ENCODE assay signal across 21 cellular contexts in the genomic region with DNA sequence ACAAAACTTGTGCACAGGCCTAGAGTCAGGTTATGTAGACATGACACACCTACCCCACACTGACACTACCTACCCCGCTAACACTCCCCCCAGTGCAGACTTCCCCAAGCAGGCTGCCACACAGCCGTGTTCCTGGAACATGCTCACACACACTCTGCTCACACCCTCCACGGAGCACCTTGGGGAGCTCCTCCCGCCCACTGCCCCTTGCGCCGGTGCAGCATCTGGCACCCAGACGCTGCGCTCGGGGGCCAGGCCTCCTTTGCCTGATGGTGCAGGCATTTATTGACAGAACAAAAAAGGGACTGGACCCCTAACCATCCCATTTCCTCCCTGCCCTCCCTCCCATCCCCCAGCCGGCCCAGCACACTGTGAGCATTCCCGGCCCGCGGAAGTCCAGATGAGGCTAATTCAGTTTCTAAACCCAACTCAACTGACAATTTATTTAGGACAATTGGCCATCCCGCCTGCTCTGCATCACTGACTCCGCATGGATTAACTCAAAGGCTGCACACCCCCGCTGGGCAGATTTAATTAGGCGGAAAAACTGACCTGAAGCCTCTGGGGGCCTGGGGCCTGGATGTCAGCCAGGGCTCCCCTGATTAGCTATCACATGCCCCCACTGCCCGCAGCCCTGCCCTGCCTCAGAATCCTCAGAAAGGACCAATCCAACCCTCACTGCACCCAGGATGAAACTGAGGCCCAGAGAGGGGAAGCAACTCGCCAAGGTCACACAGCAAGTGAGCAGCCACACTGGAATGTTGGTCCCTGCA. TPM values are rescaled to one million over a fixed set of nuclear protein-coding genes. Genes with fewer than 3 reads are reported as not detected.
DNase-seq lines count a peak whose midpoint lies in the region.
"Had no signal": no experiment of that assay in that cellular context is flagged by ENCODE, and none has a peak within 500 bp of the region (broad histone marks: within the 10 kb centered on the region; RNA-seq: fewer than 3 reads in every experiment).

No MANE protein-coding gene starts in this region.

- H3K27ac ChIP-seq in neuronal stem cell (replicated peaks; ENCODE audit: low read length), result peak overlapping the region; percentile 92
- H3K27ac ChIP-seq: esophagus squamous epithelium, thyroid gland had no signal

- no peaks in the 10 kb centered on the region for H3K36me3 ChIP-seq in neuronal stem cell (replicated peaks in 1 of 2; ENCODE audit: control insufficient read depth in 2 of 2, insufficient read depth in 2 of 2, low read length in 2 of 2)
- H3K36me3 ChIP-seq: esophagus squamous epithelium, MG63, thyroid gland had no signal

- H2BK15ac ChIP-seq in neuronal stem cell (ENCODE audit: low read length), result no peak overlapping the region

- no peak overlapping the region for H3K4me3 ChIP-seq in neuronal stem cell (ENCODE audit: low read length in 2 of 2)
- H3K4me3 ChIP-seq: esophagus squamous epithelium, MG63, mucosa of descending colon, thyroid gland had no signal

- WGBS in neuronal stem cell (ENCODE audit: extremely low coverage in 2 of 2, insufficient read length in 2 of 2, insufficient replicate concordance in 1 of 2), 2 donors, result no CpG with 5 or more reads among the region's 19 CpGs

- H3K4ac ChIP-seq in neuronal stem cell (ENCODE audit: low read length), result no peak overlapping the region

- no peak overlapping the region for H3K14ac ChIP-seq in neuronal stem cell (ENCODE audit: low read length)

- peak overlapping the region; percentile 27 for H2BK5ac ChIP-seq in neuronal stem cell (ENCODE audit: low read length)

- H3K9ac ChIP-seq in neuronal stem cell (ENCODE audit: low read depth, low read length, poor library complexity), result peak overlapping the region; percentile 79

- H4K8ac ChIP-seq in neuronal stem cell (ENCODE audit: low read depth, low read length), result no peak overlapping the region

- H3K9me3 ChIP-seq in neuronal stem cell (replicated peaks in 1 of 2; ENCODE audit: control insufficient read depth in 2 of 2, insufficient read depth in 1 of 2, low read depth in 1 of 2, low read length in 2 of 2), result no peaks in the 10 kb centered on the region
- H3K9me3 ChIP-seq: esophagus squamous epithelium, MG63, mucosa of descending colon, thyroid gland had no signal

- H4K91ac ChIP-seq in neuronal stem cell (ENCODE audit: low read depth, low read length, poor library complexity), result peak overlapping the region; percentile 39

- no peak overlapping the region for H2AFZ ChIP-seq in neuronal stem cell (ENCODE audit: low read length)

- H3K4me2 ChIP-seq in neuronal stem cell (ENCODE audit: insufficient read depth, low read length, poor library complexity, severe bottlenecking), result peak overlapping the region; percentile 46

- no peaks in the 10 kb centered on the region for H3K27me3 ChIP-seq in neuronal stem cell (ENCODE audit: control insufficient read depth in 3 of 3, insufficient read depth in 3 of 3, low read depth in 1 of 3, low read length in 3 of 3)
- H3K27me3 ChIP-seq: MG63, thyroid gland had no signal

- peaks cover 24 to 27% of the 10 kb centered on the region in 2 donors for H3K4me1 ChIP-seq in neuronal stem cell (ENCODE audit: control insufficient read depth in 2 of 2, insufficient read depth in 1 of 2, low read depth in 1 of 2, low read length in 2 of 2)
- H3K4me1 ChIP-seq: esophagus squamous epithelium, thyroid gland had no signal

- peak overlapping the region; percentile 2 for H3K23ac ChIP-seq in neuronal stem cell (ENCODE audit: low read depth, low read length, poor library complexity)

- DNase-seq in NCI-H1417 (lab: John Stamatoyannopoulos, UW) (peak in 2 of 3 experiments; percentile 20 to 50), NCI-H1417 treated with DMSO at 0.1 percent for 48 hours (lab: John Stamatoyannopoulos, UW) (no peak), SK-N-DZ (ENCODE audit: low spot score) (peak; percentile 72), ecto neural progenitor cell (ENCODE audit: low spot score) (peak; percentile 81), neuronal stem cell (ENCODE audit: low spot score) (peak; percentile 81), COR-L47 (lab: John Stamatoyannopoulos, UW) (no peak), NCI-H187 (lab: John Stamatoyannopoulos, UW) (no peak)
- DNase-seq in activated CD4-positive, alpha-beta T cell treated with anti-CD3 and anti-CD28 coated beads for 4 hours, result no peak
- DNase-seq: 8988T; activated CD4-positive, alpha-beta T cell treated with anti-CD3 and anti-CD28 coated beads for 1 hour; activated CD8-positive, alpha-beta T cell treated with anti-CD3 and anti-CD28 coated beads, Interleukin-2, amount 10 ng/mL, durations not matched to agents 7 days and 5 days; activated gamma-delta T cell; activated T-cell treated with anti-CD3 and anti-CD28 coated beads for 4 hours; CD4-positive, alpha-beta memory T cell; esophagus squamous epithelium; MG63; NCI-H524 treated with DMSO at 0.1 percent for 48 hours; SHP77; stimulated activated naive CD8-positive, alpha-beta T cell treated with anti-CD3 and anti-CD28 coated beads, Interleukin-15, amount 100 ng/mL, for 72 hours; thyroid gland had no signal

- no peak overlapping the region for H2BK120ac ChIP-seq in neuronal stem cell (ENCODE audit: low read depth, low read length)

- H2BK12ac ChIP-seq in neuronal stem cell (ENCODE audit: low read length), result peak overlapping the region; percentile 67

- no peaks in the 10 kb centered on the region for H3K79me1 ChIP-seq in neuronal stem cell (ENCODE audit: low read depth, low read length)

- H3K18ac ChIP-seq in neuronal stem cell (ENCODE audit: low read length), result peak overlapping the region; percentile 91

- peak overlapping the region; percentile 63 for H2AK5ac ChIP-seq in neuronal stem cell (ENCODE audit: low read depth, low read length)

RNA-seq across cellular contexts. Expression of gene KCNC1, which starts 30.1 kb away (rescaled TPM):
- 3.6 and 3.8 TPM in 2 replicates for polyA plus RNA-seq in SK-N-DZ (2014; cell fraction: cytosol; rRNA removed)
- 4.2 and 14.3 TPM in 2 replicates for polyA plus RNA-seq in SK-N-DZ (2014; cell fraction: nucleus; rRNA removed)
- polyA plus RNA-seq in neuronal stem cell (2013, experiment 1 of 2), result 2.0 TPM
- 1.9 TPM for polyA plus RNA-seq in neuronal stem cell (2013, experiment 2 of 2)

RNA-seq across cellular contexts. Expression of gene MYOD1, which starts 45.3 kb away (rescaled TPM):
- polyA plus RNA-seq in SK-N-DZ (2014; cell fraction: cytosol; rRNA removed), result 0.13 TPM in 1 of 2 replicates, not detected in the other
- 0.15 TPM in 1 of 2 replicates, not detected in the other for polyA plus RNA-seq in SK-N-DZ (2014; cell fraction: nucleus; rRNA removed)
- not detected for polyA plus RNA-seq in neuronal stem cell (2013, experiment 1 of 2)
- polyA plus RNA-seq in neuronal stem cell (2013, experiment 2 of 2), result not detected
- polyA plus RNA-seq: CD4-positive, alpha-beta memory T cell had no signal

Comparison
In these comparisons a context has a peak if more than half of its experiments do, and no peak if none do; other contexts are left out.
1. DNase-seq: peak in NCI-H1417 (2 of 3), SK-N-DZ (single experiment), ecto neural progenitor cell (single experiment) and neuronal stem cell (single experiment); none in NCI-H1417 treated with DMSO at 0.1 percent for 48 hours (single experiment), activated CD4-positive, alpha-beta T cell treated with anti-CD3 and anti-CD28 coated beads for 4 hours (0 of 2), COR-L47 (single experiment) and NCI-H187 (0 of 2).